1 cellular context compared by ENCODE assay signal in genomic region chr11:86248609-86249008, GRCh38.
TF ChIP-seq lines count a peak whose summit lies in the region.

No MANE protein-coding gene starts in this region.

TF ChIP-seq in HepG2, 621 proteins besides CTCF, POLR2A, EP300 and RAD21:
- TF ChIP-seq ZNF333 (CRISPR knock-in tag; IDR thresholded peaks at IDR 0.05; ENCODE audit: borderline replicate concordance) (no peak), KLF6 (CRISPR knock-in tag; IDR thresholded peaks at IDR 0.05) (no peak), NR2F1 (CRISPR knock-in tag; IDR thresholded peaks at IDR 0.05) (no peak), ZNF574 (CRISPR knock-in tag; IDR thresholded peaks at IDR 0.05) (no peak), ASH2L (IDR thresholded peaks at IDR 0.05; ENCODE audit: insufficient read length, low read depth, low read length) (no peak), ZNF709 (CRISPR knock-in tag; IDR thresholded peaks at IDR 0.05) (no peak), MLX (CRISPR knock-in tag; IDR thresholded peaks at IDR 0.05) (no peak), HOXA7 (CRISPR knock-in tag; IDR thresholded peaks at IDR 0.05) (no peak), ONECUT2 (CRISPR knock-in tag; IDR thresholded peaks at IDR 0.05) (no peak), ELF1 (CRISPR knock-in tag; IDR thresholded peaks at IDR 0.05) (no peak), ZBTB43 (CRISPR knock-in tag; conservative IDR thresholded peaks at IDR 0.05) (no peak), ZNF317 (CRISPR knock-in tag; IDR thresholded peaks at IDR 0.05) (no peak), NFKB2 (CRISPR knock-in tag; IDR thresholded peaks at IDR 0.05; ENCODE audit: borderline replicate concordance) (no peak), ZBTB21 (CRISPR knock-in tag; IDR thresholded peaks at IDR 0.05) (no peak)
